9 cellular contexts compared by ENCODE assay signal in genomic region chr6:73969982-73970960, GRCh38.
DNase-seq lines count a peak whose midpoint lies in the region; ATAC-seq and TF ChIP-seq lines count a peak whose summit lies in the region.
"Had no signal": no experiment of that assay in that cellular context is flagged by ENCODE, and none has a peak within 500 bp of the region (broad histone marks: within the 10 kb centered on the region; RNA-seq: fewer than 3 reads in every experiment).

No MANE protein-coding gene starts in this region.

- TF ChIP-seq CTCF in DOHH2 (IDR thresholded peaks at IDR 0.05; ENCODE audit: low read depth, low read length, poor library complexity, severe bottlenecking) (peak; percentile 62), foreskin fibroblast (IDR thresholded peaks at IDR 0.05; ENCODE audit: low read depth, low read length) (peak; percentile 62)

- H4K20me1 ChIP-seq in DOHH2 (ENCODE audit: control insufficient read depth, insufficient read depth, low read depth, low read length), result no peaks in the 10 kb centered on the region

- no peaks in the 10 kb centered on the region for H3F3A ChIP-seq in DOHH2 (ENCODE audit: control insufficient read depth, insufficient read depth)

- no peaks in the 10 kb centered on the region for H3K27me3 ChIP-seq in DOHH2 (ENCODE audit: control insufficient read depth, low read length)
- H3K27me3 ChIP-seq: neutrophil had no signal

- no peaks in the 10 kb centered on the region for H3K36me3 ChIP-seq in DOHH2 (ENCODE audit: control insufficient read depth, low read length)
- H3K36me3 ChIP-seq: neutrophil had no signal

- H3K4me1 ChIP-seq in DOHH2 (ENCODE audit: control insufficient read depth, low read length), result no peaks in the 10 kb centered on the region

- H3K4me3 ChIP-seq in DOHH2 (ENCODE audit: low read length) (no peak overlapping the region), foreskin fibroblast (ENCODE audit: low read depth in 1 of 2, low read length in 2 of 2) (no peak overlapping the region)

- H3K4me2 ChIP-seq in DOHH2 (ENCODE audit: low read length), result no peak overlapping the region

- no peaks in the 10 kb centered on the region for H3K9me3 ChIP-seq in DOHH2 (ENCODE audit: control insufficient read depth, insufficient read depth, low read length)
- H3K9me3 ChIP-seq: neutrophil had no signal

- H3K79me2 ChIP-seq in DOHH2 (ENCODE audit: control insufficient read depth, low read length), result no peaks in the 10 kb centered on the region

- ATAC-seq in GM21423 (IDR thresholded peaks at IDR 0.05; ENCODE audit: unreplicated experiment) (no peak), GM21737 (IDR thresholded peaks at IDR 0.05; ENCODE audit: unreplicated experiment) (no peak)

- peak; percentile 31 for DNase-seq in HPDE6-E6E7 (ENCODE audit: extremely low spot score)
- peak; percentile 25 for DNase-seq in SHP77 treated with DMSO at 0.1 percent for 48 hours (lab: John Stamatoyannopoulos, UW)
- DNase-seq in foreskin fibroblast, result peak; percentile 38 to 71
- DNase-seq in pulmonary artery endothelial cell (ENCODE audit: low read depth, low spot score), result peak; percentile 1
- DNase-seq in NCI-H128 (lab: John Stamatoyannopoulos, UW; ENCODE audit: unreplicated experiment), result no peak

- no peak overlapping the region for H3K27ac ChIP-seq in DOHH2 (ENCODE audit: low read depth, low read length)
- H3K27ac ChIP-seq: neutrophil had no signal

- no peaks in the 10 kb centered on the region for H3K9me2 ChIP-seq in DOHH2 (replicated peaks; ENCODE audit: control insufficient read depth, low read length)
